ENCODE assay signal across 6 cellular contexts in the genomic region with DNA sequence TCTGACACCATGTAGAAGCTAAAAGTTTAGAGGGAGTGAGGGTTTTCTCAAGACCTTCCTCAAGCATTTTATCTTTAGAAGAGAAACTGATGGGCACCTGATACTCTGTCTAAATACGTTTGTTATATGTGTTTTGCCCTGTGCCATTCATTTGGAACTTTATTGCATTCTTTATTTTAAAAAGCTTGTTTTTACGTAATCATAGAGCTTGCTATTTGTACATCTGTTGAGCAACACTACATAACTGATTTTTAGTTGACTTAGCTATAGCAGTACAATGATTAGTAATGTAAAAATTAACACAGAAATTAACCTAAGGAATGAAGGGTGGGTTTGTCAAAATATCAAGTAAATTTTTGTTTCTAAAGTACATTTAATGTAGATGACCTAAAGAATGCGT.
"Had no signal": no experiment of that assay in that cellular context is flagged by ENCODE, and none has a peak within 500 bp of the region (broad histone marks: within the 10 kb centered on the region; RNA-seq: fewer than 3 reads in every experiment).

No MANE protein-coding gene starts in this region.

- DNase-seq: H7, HFFc6, KBM-7 had no signal

- H2AFZ ChIP-seq: GM23338 had no signal

- H3K9me3 ChIP-seq: HAP-1 had no signal

- H3K4me2 ChIP-seq: GM23338 had no signal

- H3K4me3 ChIP-seq: GM23338, HAP-1 had no signal

- ATAC-seq: GM23338, HCT116 had no signal
